ENCODE assay signal across 2 cellular contexts in genomic region chr9:128493424-128493823, GRCh38.
TF ChIP-seq lines count a peak whose summit lies in the region.

No MANE protein-coding gene starts in this region.

TF ChIP-seq in SK-N-SH, 30 proteins besides CTCF, POLR2A, EP300 and RAD21 (continued from another document):
- TF ChIP-seq REST (IDR thresholded peaks at IDR 0.05; ENCODE audit: low read depth, low read length) (no peak), NFIC (IDR thresholded peaks at IDR 0.05; ENCODE audit: borderline replicate concordance) (no peak)

TF ChIP-seq in SK-N-SH treated with all-trans-retinoic acid at 6 μM for 48 hours, 23 proteins besides CTCF, POLR2A, EP300 and RAD21 (continued from another document):
- TF ChIP-seq ZNF8 (CRISPR knock-in tag; IDR thresholded peaks at IDR 0.05) (no peak), BACH2 (CRISPR knock-in tag; IDR thresholded peaks at IDR 0.05; ENCODE audit: borderline replicate concordance) (no peak), ZNF565 (CRISPR knock-in tag; conservative IDR thresholded peaks at IDR 0.05; ENCODE audit: low read depth) (no peak), PPARA (CRISPR knock-in tag; IDR thresholded peaks at IDR 0.05; ENCODE audit: borderline replicate concordance) (no peak), ISL1 (CRISPR knock-in tag; IDR thresholded peaks at IDR 0.05) (no peak), GLIS3 (CRISPR knock-in tag; IDR thresholded peaks at IDR 0.05) (no peak), SNAI2 (CRISPR knock-in tag; IDR thresholded peaks at IDR 0.05) (no peak)
- TF ChIP-seq, protein P1, sequence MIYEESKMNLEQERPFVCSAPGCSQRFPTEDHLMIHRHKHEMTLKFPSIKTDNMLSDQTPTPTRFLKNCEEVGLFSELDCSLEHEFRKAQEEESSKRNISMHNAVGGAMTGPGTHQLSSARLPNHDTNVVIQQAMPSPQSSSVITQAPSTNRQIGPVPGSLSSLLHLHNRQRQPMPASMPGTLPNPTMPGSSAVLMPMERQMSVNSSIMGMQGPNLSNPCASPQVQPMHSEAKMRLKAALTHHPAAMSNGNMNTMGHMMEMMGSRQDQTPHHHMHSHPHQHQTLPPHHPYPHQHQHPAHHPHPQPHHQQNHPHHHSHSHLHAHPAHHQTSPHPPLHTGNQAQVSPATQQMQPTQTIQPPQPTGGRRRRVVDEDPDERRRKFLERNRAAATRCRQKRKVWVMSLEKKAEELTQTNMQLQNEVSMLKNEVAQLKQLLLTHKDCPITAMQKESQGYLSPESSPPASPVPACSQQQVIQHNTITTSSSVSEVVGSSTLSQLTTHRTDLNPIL (CRISPR knock-in tag; IDR thresholded peaks at IDR 0.05; ENCODE audit: low read depth), result no peak
TF ChIP-seq in SK-N-SH treated with all-trans-retinoic acid at 6 μM for 48 hours: peak in this region for 0.
